15 cellular contexts compared by ENCODE assay signal in the genomic region with DNA sequence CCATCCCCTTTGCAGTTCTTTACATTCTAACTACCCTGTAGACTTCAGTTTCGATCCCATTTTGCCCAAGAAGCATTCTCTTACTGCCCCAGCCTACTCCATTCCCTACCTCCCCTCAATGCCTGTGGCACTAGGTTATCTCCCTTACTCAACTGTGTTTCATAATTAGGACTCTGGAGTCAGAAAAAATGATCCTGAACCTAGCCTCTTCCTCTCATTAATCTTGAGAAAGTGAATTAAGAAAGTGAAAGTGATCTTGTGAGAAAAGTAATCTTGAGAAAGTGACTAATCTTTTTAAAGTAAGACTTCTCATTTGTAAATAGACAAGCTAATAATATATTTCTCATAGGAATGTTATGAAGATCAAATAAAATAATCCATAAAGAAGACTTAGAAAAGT.
"Had no signal": no experiment of that assay in that cellular context is flagged by ENCODE, and none has a peak within 500 bp of the region (broad histone marks: within the 10 kb centered on the region; RNA-seq: fewer than 3 reads in every experiment).

No MANE protein-coding gene starts in this region.

- ATAC-seq: gastroesophageal sphincter; heart left ventricle; naive thymus-derived CD4-positive, alpha-beta T cell; stimulated activated naive CD8-positive, alpha-beta T cell treated with anti-CD3 and anti-CD28 coated beads, Interleukin-15, amount 100 ng/mL, for 72 hours had no signal

- H3K27me3 ChIP-seq: gastroesophageal sphincter, heart left ventricle, neural progenitor cell, vagina had no signal

- DNase-seq: activated CD4-positive, alpha-beta T cell treated with anti-CD3 and anti-CD28 coated beads, Interleukin-2, amount 50 U/mL, for 4 hours; activated gamma-delta T cell; heart left ventricle; immature natural killer cell; kidney glomerular epithelial cell; mesendoderm; naive thymus-derived CD4-positive, alpha-beta T cell; right cardiac atrium; stimulated activated CD4-positive, alpha-beta T cell treated with anti-CD3 and anti-CD28 coated beads, Interleukin-2, amount 100 ng/mL, for 48 hours; stimulated activated naive CD8-positive, alpha-beta T cell treated with anti-CD3 and anti-CD28 coated beads, Interleukin-15, amount 100 ng/mL, for 72 hours; trophoblast cell had no signal

- H3K4me3 ChIP-seq: gastroesophageal sphincter, heart left ventricle, neural progenitor cell, prostate gland, vagina had no signal

- H3K36me3 ChIP-seq: gastroesophageal sphincter, heart left ventricle, neural progenitor cell, prostate gland, vagina had no signal

- H3K27ac ChIP-seq: gastroesophageal sphincter, neural progenitor cell, prostate gland, vagina had no signal

- H3K4me1 ChIP-seq: neural progenitor cell, prostate gland had no signal

- H3K9me3 ChIP-seq: gastroesophageal sphincter, heart left ventricle, prostate gland, vagina had no signal
